Comparison of ENCODE assay signal across 7 cellular contexts in genomic region chr2:175304541-175304940, GRCh38.
"Had no signal": no experiment of that assay in that cellular context is flagged by ENCODE, and none has a peak within 500 bp of the region (broad histone marks: within the 10 kb centered on the region; RNA-seq: fewer than 3 reads in every experiment).

No MANE protein-coding gene starts in this region.

- H3K27ac ChIP-seq: HL-60 had no signal

- DNase-seq: IMR-90, KBM-7, KG1 had no signal

- FAIRE-seq: HepG2, HTR-8/SVneo, K562 had no signal

- ATAC-seq: HepG2, K562 had no signal

- H3K4me3 ChIP-seq: K562 had no signal
